In genomic region chr20:18831830-18832229, GRCh38 we compare ENCODE assay signal across 18 cellular contexts. TPM values are rescaled to one million over a fixed set of nuclear protein-coding genes. Genes with fewer than 3 reads are reported as not detected.
DNase-seq lines count a peak whose midpoint lies in the region; ATAC-seq, FAIRE-seq and TF ChIP-seq lines count a peak whose summit lies in the region.
"Had no signal": no experiment of that assay in that cellular context is flagged by ENCODE, and none has a peak within 500 bp of the region (broad histone marks: within the 10 kb centered on the region; RNA-seq: fewer than 3 reads in every experiment).

No MANE protein-coding gene starts in this region.

- H3K9me3 Mint-ChIP-seq in mesothelial cell of epicardium: peaks cover 9% of the 10 kb centered on the region
- H3K9me3 Mint-ChIP-seq: endodermal cell, neural crest cell had no signal

- no peak for FAIRE-seq in urothelium cell line (lab: Jason Lieb, UNC)

- peak; percentile 51 for DNase-seq in SIG-M5 treated with dmso at 0.1 percent for 504 hours (lab: John Stamatoyannopoulos, UW; ENCODE audit: unreplicated experiment)
- no peak for DNase-seq in SIG-M5 (lab: John Stamatoyannopoulos, UW)
- DNase-seq in RPMI7951 (ENCODE audit: low read depth): peak; percentile 76
- peak; percentile 83 for DNase-seq in kidney glomerular epithelial cell (lab: John Stamatoyannopoulos, UW)
- peak; percentile 43 for DNase-seq in urothelium cell line (ENCODE audit: low spot score)
- no peak for DNase-seq in mesothelial cell of epicardium (ENCODE audit: low spot score in 2 of 2, unreplicated experiment in 2 of 2)
- DNase-seq in cerebellar cortex (ENCODE audit: low spot score): no peak
- DNase-seq: activated naive CD4-positive, alpha-beta T cell treated with anti-CD3 and anti-CD28 coated beads, Interleukin-2, amount 50 U/mL, for 16 hours; Calu3; caudate nucleus; endodermal cell; glutamatergic neuron; left colon; NCI-H1436; NCI-H526; SHP77 had no signal

- ATAC-seq in GM19467 (IDR thresholded peaks at IDR 0.05; ENCODE audit: unreplicated experiment): no peak
- ATAC-seq: left colon had no signal

- no peaks in the 10 kb centered on the region for H3K27me3 Mint-ChIP-seq in mesothelial cell of epicardium (ENCODE audit: low read depth)

- TF ChIP-seq CTCF in mesothelial cell of epicardium (IDR thresholded peaks at IDR 0.05; ENCODE audit: unreplicated experiment): no peak

- no peak overlapping the region for H3K27ac Mint-ChIP-seq in mesothelial cell of epicardium
- H3K27ac Mint-ChIP-seq: endodermal cell had no signal

- H3K4me3 Mint-ChIP-seq in mesothelial cell of epicardium: no peak overlapping the region
- H3K4me3 Mint-ChIP-seq: endodermal cell, neural crest cell had no signal

- H3K4me1 Mint-ChIP-seq in mesothelial cell of epicardium: peaks cover 18% of the 10 kb centered on the region
- H3K4me1 Mint-ChIP-seq: endodermal cell had no signal

- no peaks in the 10 kb centered on the region for H3K36me3 Mint-ChIP-seq in mesothelial cell of epicardium

RNA-seq across cellular contexts. Expression of gene SCP2D1, which starts 18.2 kb away (rescaled TPM):
- total RNA-seq in RPMI7951 (2014; rRNA removed; shearing (Covaris generic)): not detected in 2 replicates
- not detected in 3 replicates for total RNA-seq in mesothelial cell of epicardium
- total RNA-seq: Calu3, endodermal cell, left colon, neural crest cell had no signal

Comparison
In these comparisons a context has a peak if more than half of its experiments do, and no peak if none do; other contexts are left out.
1. DNase-seq: peak in SIG-M5 treated with dmso at 0.1 percent for 504 hours (single experiment), RPMI7951 (single experiment), kidney glomerular epithelial cell (single experiment) and urothelium cell line (single experiment); none in SIG-M5 (single experiment), mesothelial cell of epicardium (0 of 2) and cerebellar cortex (single experiment).